In the genomic region with DNA sequence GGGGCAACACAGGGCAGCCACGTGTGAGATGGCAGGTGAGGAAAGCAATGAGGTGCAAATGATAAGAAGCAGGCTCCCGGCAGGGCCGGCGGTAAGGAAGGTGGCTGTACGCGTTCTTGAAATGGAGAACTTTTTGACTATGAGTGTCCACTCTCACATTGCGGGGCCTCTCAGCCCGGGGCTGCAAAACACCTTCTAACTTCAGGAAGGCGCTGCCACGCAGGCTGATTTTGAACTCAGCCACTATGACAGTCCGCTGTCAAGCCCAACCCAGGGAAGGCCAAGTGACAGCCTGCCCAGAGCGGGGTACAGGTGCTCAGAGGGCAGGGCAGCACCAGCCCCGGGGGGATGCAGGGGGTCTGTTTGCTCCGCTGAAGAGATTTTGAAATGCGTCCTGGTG, we compare ENCODE assay signal across 1 cellular context.
TF ChIP-seq lines count a peak whose summit lies in the region.

No MANE protein-coding gene starts in this region.

TF ChIP-seq in WTC11, 78 proteins besides CTCF, POLR2A, EP300 and RAD21 (continued from another document):
- no peak for TF ChIP-seq IRF1 (CRISPR knock-in tag; IDR thresholded peaks at IDR 0.05)
